19 cellular contexts compared by ENCODE assay signal in the genomic region with DNA sequence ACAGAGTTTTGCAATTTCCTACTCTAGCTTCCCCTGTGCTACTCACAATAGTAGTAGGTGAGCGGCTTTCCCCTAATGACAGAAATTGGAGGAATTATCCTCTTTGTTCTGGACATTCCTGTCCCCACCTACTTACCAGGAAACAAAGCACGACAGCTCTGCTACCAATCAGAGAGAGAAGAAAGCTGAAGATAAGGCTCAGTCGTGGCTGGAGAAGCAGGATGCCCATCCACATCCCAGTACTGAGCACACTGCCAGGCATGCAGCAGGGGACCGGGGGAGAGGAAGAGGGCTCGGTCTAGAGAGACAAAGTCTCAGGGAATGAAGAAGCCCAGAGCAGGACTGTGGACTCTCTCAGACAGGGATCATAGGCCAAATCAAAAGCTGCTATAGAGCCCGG.
DNase-seq lines count a peak whose midpoint lies in the region; ATAC-seq and TF ChIP-seq lines count a peak whose summit lies in the region.
"Had no signal": no experiment of that assay in that cellular context is flagged by ENCODE, and none has a peak within 500 bp of the region (broad histone marks: within the 10 kb centered on the region; RNA-seq: fewer than 3 reads in every experiment).

No MANE protein-coding gene starts in this region.

- peaks cover 52% of the 10 kb centered on the region for H3K4me1 Mint-ChIP-seq in T-helper 1 cell treated with Interleukin-12 subunit alpha and Interleukin-12 subunit beta and Interleukin-4 antibody, amounts not matched to agents 30 μg/mL and 1 μg/mL, for 36 hours (ENCODE audit: low read depth)
- peaks cover 52 to 98% (median 75%) of the 10 kb centered on the region in 4 donors for H3K4me1 Mint-ChIP-seq in CD4-positive, CD25-positive, alpha-beta regulatory T cell
- peaks cover 64% of the 10 kb centered on the region for H3K4me1 Mint-ChIP-seq in activated T-helper 2 cell treated with anti-CD3 and anti-CD28 coated beads, Interferon-gamma antibody, Interleukin-2, Interleukin-4, amounts not matched to agents 10 μg/mL and 5 μg/mL and 100 μg/mL, durations not matched to agents 14 hours and 24 hours and 36 hours (ENCODE audit: low read depth)

- peaks cover 92% of the 10 kb centered on the region for H3K4me1 ChIP-seq in CD4-positive, CD25-positive, alpha-beta regulatory T cell (ENCODE audit: control insufficient read depth, insufficient read depth, low read length, poor library complexity, severe bottlenecking)
- H3K4me1 ChIP-seq in lower lobe of right lung (peaks cover 49% of the 10 kb centered on the region), mucosa of descending colon (ENCODE audit: low read depth) (no peaks in the 10 kb centered on the region)

- TF ChIP-seq CTCF in lower lobe of right lung (IDR thresholded peaks at IDR 0.05) (no peak), mucosa of descending colon (IDR thresholded peaks at IDR 0.05) (no peak)

- peak overlapping the region; percentile 94 for H3K27ac ChIP-seq in CD4-positive, CD25-positive, alpha-beta regulatory T cell (ENCODE audit: insufficient read depth, low read length, poor library complexity, severe bottlenecking)
- peak overlapping the region; percentile 61 for H3K27ac ChIP-seq in lower lobe of right lung
- H3K27ac ChIP-seq: hepatocyte had no signal

- H3K27ac Mint-ChIP-seq in T-helper 1 cell treated with Interleukin-12 subunit alpha and Interleukin-12 subunit beta and Interleukin-4 antibody, amounts not matched to agents 30 μg/mL and 1 μg/mL, for 36 hours, result peak overlapping the region; percentile 3
- peak overlapping the region; percentile 95 to 99 (median 98) for H3K27ac Mint-ChIP-seq in CD4-positive, CD25-positive, alpha-beta regulatory T cell
- peak overlapping the region; percentile 53 for H3K27ac Mint-ChIP-seq in activated T-helper 2 cell treated with anti-CD3 and anti-CD28 coated beads, Interferon-gamma antibody, Interleukin-2, Interleukin-4, amounts not matched to agents 10 μg/mL and 5 μg/mL and 100 μg/mL, durations not matched to agents 14 hours and 24 hours and 36 hours
- H3K27ac Mint-ChIP-seq: activated naive CD4-positive, alpha-beta T cell treated with anti-CD3 and anti-CD28 coated beads, Interleukin-2, amount 10 ng/mL, durations not matched to agents 7 days and 5 days; brain; natural killer cell treated with Interleukin-12 subunit alpha and Interleukin-12 subunit beta and Interleukin-15 and Interleukin-18, amount 100 ng/mL, for 72 hours had no signal

- peak overlapping the region; percentile 76 for H3K4me3 ChIP-seq in CD4-positive, CD25-positive, alpha-beta regulatory T cell (ENCODE audit: low read depth, low read length)
- H3K4me3 ChIP-seq in lower lobe of right lung, result no peak overlapping the region
- H3K4me3 ChIP-seq in mucosa of descending colon, result no peak overlapping the region
- H3K4me3 ChIP-seq: hepatocyte, skin epidermis had no signal

- no peaks in the 10 kb centered on the region for H3K27me3 ChIP-seq in CD4-positive, CD25-positive, alpha-beta regulatory T cell (ENCODE audit: control insufficient read depth, insufficient read depth, low read length)
- no peaks in the 10 kb centered on the region for H3K27me3 ChIP-seq in lower lobe of right lung (ENCODE audit: low read depth)
- H3K27me3 ChIP-seq: hepatocyte had no signal

- intact Hi-C loops in activated T-helper 2 cell treated with anti-CD3 and anti-CD28 coated beads, Interferon-gamma antibody, Interleukin-2, Interleukin-4, amounts not matched to agents 10 μg/mL and 5 μg/mL and 100 μg/mL, durations not matched to agents 14 hours and 24 hours and 36 hours (cut with micrococcal nuclease), result no loop called here
- intact Hi-C loops in lower lobe of right lung (cut with DNase I), result no loop called here
- intact Hi-C loops in mucosa of descending colon (cut with DNase I, micrococcal nuclease), result no loop called here

- no peaks in the 10 kb centered on the region for H3K36me3 ChIP-seq in CD4-positive, CD25-positive, alpha-beta regulatory T cell (ENCODE audit: control insufficient read depth, insufficient read depth, low read length)
- H3K36me3 ChIP-seq in lower lobe of right lung (no peaks in the 10 kb centered on the region), mucosa of descending colon (ENCODE audit: low read depth) (no peaks in the 10 kb centered on the region)

- H3K9me3 ChIP-seq in CD4-positive, CD25-positive, alpha-beta regulatory T cell (ENCODE audit: control insufficient read depth in 2 of 2, low read length in 2 of 2), result no peaks in the 10 kb centered on the region
- H3K9me3 ChIP-seq in lower lobe of right lung (no peaks in the 10 kb centered on the region), mucosa of descending colon (no peaks in the 10 kb centered on the region)

- H3K4me3 Mint-ChIP-seq in T-helper 1 cell treated with Interleukin-12 subunit alpha and Interleukin-12 subunit beta and Interleukin-4 antibody, amounts not matched to agents 30 μg/mL and 1 μg/mL, for 36 hours, result no peak overlapping the region
- H3K4me3 Mint-ChIP-seq in CD4-positive, CD25-positive, alpha-beta regulatory T cell, result peak overlapping the region; percentile 69 to 95 (median 80)
- peak overlapping the region; percentile 16 for H3K4me3 Mint-ChIP-seq in activated T-helper 2 cell treated with anti-CD3 and anti-CD28 coated beads, Interferon-gamma antibody, Interleukin-2, Interleukin-4, amounts not matched to agents 10 μg/mL and 5 μg/mL and 100 μg/mL, durations not matched to agents 14 hours and 24 hours and 36 hours (ENCODE audit: low read depth)
- H3K4me3 Mint-ChIP-seq: activated naive CD4-positive, alpha-beta T cell treated with anti-CD3 and anti-CD28 coated beads, Interleukin-2, amount 10 ng/mL, durations not matched to agents 7 days and 5 days; brain; natural killer cell treated with Interleukin-12 subunit alpha and Interleukin-12 subunit beta and Interleukin-15 and Interleukin-18, amount 100 ng/mL, for 72 hours had no signal

- peak; percentile 4 to 5 for ATAC-seq in CD4-positive, CD25-positive, alpha-beta regulatory T cell (ENCODE audit: low read depth in 2 of 2)
- peak in 1 of 2 donors; percentile 36 for ATAC-seq in lower lobe of right lung
- no peak for ATAC-seq in mucosa of descending colon
- no peak for ATAC-seq in HG02840 (IDR thresholded peaks at IDR 0.05; ENCODE audit: low FRiP score, unreplicated experiment)
- ATAC-seq: natural killer cell treated with Interleukin-12 subunit alpha and Interleukin-12 subunit beta and Interleukin-15 and Interleukin-18, amount 100 ng/mL, for 72 hours had no signal

- DNase-seq in T-helper 1 cell (no peak), lower lobe of right lung (no peak), mucosa of descending colon (no peak), medulla oblongata (ENCODE audit: extremely low spot score) (no peak)
- no peak for DNase-seq in CD4-positive, CD25-positive, alpha-beta regulatory T cell
- no peak for DNase-seq in activated T-helper 2 cell treated with anti-CD3 and anti-CD28 coated beads, Interferon-gamma antibody, Interleukin-2, Interleukin-4, amounts not matched to agents 10 μg/mL and 5 μg/mL and 100 μg/mL, durations not matched to agents 14 hours and 24 hours and 36 hours (ENCODE audit: low spot score)
- DNase-seq: activated naive CD4-positive, alpha-beta T cell treated with anti-CD3 and anti-CD28 coated beads, Interleukin-2, amount 10 ng/mL, durations not matched to agents 7 days and 5 days; C1 segment of cervical spinal cord; IMR-90; mammary epithelial cell; NCI-H1417; NCI-H69 had no signal

- peaks cover 43% of the 10 kb centered on the region for H3K36me3 Mint-ChIP-seq in T-helper 1 cell treated with Interleukin-12 subunit alpha and Interleukin-12 subunit beta and Interleukin-4 antibody, amounts not matched to agents 30 μg/mL and 1 μg/mL, for 36 hours (ENCODE audit: low read depth)
- H3K36me3 Mint-ChIP-seq in CD4-positive, CD25-positive, alpha-beta regulatory T cell, result peaks cover 27% of the 10 kb centered on the region
- H3K36me3 Mint-ChIP-seq in activated T-helper 2 cell treated with anti-CD3 and anti-CD28 coated beads, Interferon-gamma antibody, Interleukin-2, Interleukin-4, amounts not matched to agents 10 μg/mL and 5 μg/mL and 100 μg/mL, durations not matched to agents 14 hours and 24 hours and 36 hours (ENCODE audit: low read depth), result peaks cover 73% of the 10 kb centered on the region
- H3K36me3 Mint-ChIP-seq: natural killer cell treated with Interleukin-12 subunit alpha and Interleukin-12 subunit beta and Interleukin-15 and Interleukin-18, amount 100 ng/mL, for 72 hours had no signal

- H3K27me3 Mint-ChIP-seq in T-helper 1 cell treated with Interleukin-12 subunit alpha and Interleukin-12 subunit beta and Interleukin-4 antibody, amounts not matched to agents 30 μg/mL and 1 μg/mL, for 36 hours (ENCODE audit: low read depth), result no peaks in the 10 kb centered on the region
- H3K27me3 Mint-ChIP-seq in CD4-positive, CD25-positive, alpha-beta regulatory T cell, result no peaks in the 10 kb centered on the region
- no peaks in the 10 kb centered on the region for H3K27me3 Mint-ChIP-seq in activated T-helper 2 cell treated with anti-CD3 and anti-CD28 coated beads, Interferon-gamma antibody, Interleukin-2, Interleukin-4, amounts not matched to agents 10 μg/mL and 5 μg/mL and 100 μg/mL, durations not matched to agents 14 hours and 24 hours and 36 hours (ENCODE audit: low read depth)
- H3K27me3 Mint-ChIP-seq: activated naive CD4-positive, alpha-beta T cell treated with anti-CD3 and anti-CD28 coated beads, Interleukin-2, amount 10 ng/mL, durations not matched to agents 7 days and 5 days; natural killer cell treated with Interleukin-12 subunit alpha and Interleukin-12 subunit beta and Interleukin-15 and Interleukin-18, amount 100 ng/mL, for 72 hours; progenitor cell of endocrine pancreas had no signal

- no peaks in the 10 kb centered on the region for H3K9me3 Mint-ChIP-seq in T-helper 1 cell treated with Interleukin-12 subunit alpha and Interleukin-12 subunit beta and Interleukin-4 antibody, amounts not matched to agents 30 μg/mL and 1 μg/mL, for 36 hours
- peaks cover 0 to 2% (median 0%) of the 10 kb centered on the region in 7 donors for H3K9me3 Mint-ChIP-seq in CD4-positive, CD25-positive, alpha-beta regulatory T cell
- no peaks in the 10 kb centered on the region for H3K9me3 Mint-ChIP-seq in activated T-helper 2 cell treated with anti-CD3 and anti-CD28 coated beads, Interferon-gamma antibody, Interleukin-2, Interleukin-4, amounts not matched to agents 10 μg/mL and 5 μg/mL and 100 μg/mL, durations not matched to agents 14 hours and 24 hours and 36 hours
- H3K9me3 Mint-ChIP-seq: activated naive CD4-positive, alpha-beta T cell treated with anti-CD3 and anti-CD28 coated beads, Interleukin-2, amount 10 ng/mL, durations not matched to agents 7 days and 5 days; natural killer cell treated with Interleukin-12 subunit alpha and Interleukin-12 subunit beta and Interleukin-15 and Interleukin-18, amount 100 ng/mL, for 72 hours had no signal

Comparison
In these comparisons a context has a peak if more than half of its experiments do, and no peak if none do; other contexts are left out.
1. H3K27ac Mint-ChIP-seq: peak in every context shown above with its lines; median percentile 98 in CD4-positive, CD25-positive, alpha-beta regulatory T cell; 53 in activated T-helper 2 cell treated with anti-CD3 and anti-CD28 coated beads, Interferon-gamma antibody, Interleukin-2, Interleukin-4, amounts not matched to agents 10 μg/mL and 5 μg/mL and 100 μg/mL, durations not matched to agents 14 hours and 24 hours and 36 hours; 3 in T-helper 1 cell treated with Interleukin-12 subunit alpha and Interleukin-12 subunit beta and Interleukin-4 antibody, amounts not matched to agents 30 μg/mL and 1 μg/mL, for 36 hours.
2. ATAC-seq: peak in CD4-positive, CD25-positive, alpha-beta regulatory T cell (2 of 2); none in mucosa of descending colon (single experiment) and HG02840 (single experiment).